ENCODE assay signal across 15 cellular contexts in the genomic region with DNA sequence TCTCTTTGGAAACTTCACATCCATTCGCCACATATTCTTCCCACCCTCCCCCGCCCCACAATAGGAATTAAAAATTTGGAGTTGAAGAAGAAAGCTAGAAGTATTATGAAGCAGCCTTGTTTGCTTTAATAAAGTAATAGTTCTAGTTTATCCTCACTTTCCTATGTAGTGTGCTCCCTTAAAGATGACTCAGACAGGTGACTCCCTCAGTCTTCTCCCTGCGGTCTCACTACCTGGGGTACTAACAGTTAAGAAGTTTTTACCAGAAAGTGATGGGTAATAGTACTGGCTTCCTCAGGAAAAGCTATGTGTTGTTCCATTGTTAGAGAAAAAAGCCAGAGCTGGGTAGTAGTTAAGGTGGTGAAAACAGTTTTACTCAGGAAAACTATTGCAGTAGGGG.
"Had no signal": no experiment of that assay in that cellular context is flagged by ENCODE, and none has a peak within 500 bp of the region (broad histone marks: within the 10 kb centered on the region; RNA-seq: fewer than 3 reads in every experiment).

No MANE protein-coding gene starts in this region.

- H3K27ac ChIP-seq: adrenal gland, pancreas, tibial artery, WERI-Rb-1 had no signal

- DNase-seq: activated CD4-positive, alpha-beta T cell treated with anti-CD3 and anti-CD28 coated beads for 48 hours; activated CD8-positive, alpha-beta T cell treated with anti-CD3 and anti-CD28 coated beads, Interleukin-2, amount 10 ng/mL, durations not matched to agents 7 days and 5 days; activated naive CD4-positive, alpha-beta T cell treated with anti-CD3 and anti-CD28 coated beads for 36 hours; adrenal gland; left ventricle myocardium superior; pancreas; retina; stimulated activated CD4-positive, alpha-beta T cell treated with anti-CD3 and anti-CD28 coated beads, Interleukin-15, amount 100 ng/mL, for 24 hours; stimulated activated CD4-positive, alpha-beta T cell treated with anti-CD3 and anti-CD28 coated beads, Interleukin-4, amount 100 ng/mL, for 24 hours; T1000; tibial artery; WERI-Rb-1 had no signal

- ATAC-seq: activated CD8-positive, alpha-beta T cell treated with anti-CD3 and anti-CD28 coated beads, Interleukin-2, amount 10 ng/mL, durations not matched to agents 7 days and 5 days; esophagus mucosa; left ventricle myocardium superior had no signal

- H3K27ac Mint-ChIP-seq: activated CD8-positive, alpha-beta T cell treated with anti-CD3 and anti-CD28 coated beads, Interleukin-2, amount 10 ng/mL, durations not matched to agents 7 days and 5 days; activated naive CD4-positive, alpha-beta T cell treated with anti-CD3 and anti-CD28 coated beads for 36 hours; activated T-helper 1 cell treated with anti-CD3 and anti-CD28 coated beads, Interleukin-12 subunit alpha, Interleukin-12 subunit beta, Interleukin-2, Interleukin-4 antibody, amounts not matched to agents 30 ng/mL and 10 ng/mL and 1 ng/mL, durations not matched to agents 14 hours and 24 hours and 36 hours had no signal

- H3K4me3 Mint-ChIP-seq: activated CD8-positive, alpha-beta T cell treated with anti-CD3 and anti-CD28 coated beads, Interleukin-2, amount 10 ng/mL, durations not matched to agents 7 days and 5 days; activated naive CD4-positive, alpha-beta T cell treated with anti-CD3 and anti-CD28 coated beads for 36 hours; activated T-helper 1 cell treated with anti-CD3 and anti-CD28 coated beads, Interleukin-12 subunit alpha, Interleukin-12 subunit beta, Interleukin-2, Interleukin-4 antibody, amounts not matched to agents 30 ng/mL and 10 ng/mL and 1 ng/mL, durations not matched to agents 14 hours and 24 hours and 36 hours; endodermal cell had no signal

- H3K27me3 ChIP-seq: adrenal gland, pancreas, tibial artery had no signal

- H3K9me3 ChIP-seq: adrenal gland, pancreas had no signal

- H3K36me3 ChIP-seq: adrenal gland, pancreas, tibial artery, WERI-Rb-1 had no signal

- H3K4me3 ChIP-seq: adrenal gland, pancreas, tibial artery had no signal
